In genomic region chr13:99614465-99614885, GRCh38 we compare ENCODE assay signal across 9 cellular contexts. TPM values are rescaled to one million over a fixed set of nuclear protein-coding genes. Genes with fewer than 3 reads are reported as not detected.
DNase-seq lines count a peak whose midpoint lies in the region; ATAC-seq and TF ChIP-seq lines count a peak whose summit lies in the region.
"Had no signal": no experiment of that assay in that cellular context is flagged by ENCODE, and none has a peak within 500 bp of the region (broad histone marks: within the 10 kb centered on the region; RNA-seq: fewer than 3 reads in every experiment).

No MANE protein-coding gene starts in this region.

- no peaks in the 10 kb centered on the region for H3K36me3 ChIP-seq in Panc1 (ENCODE audit: control insufficient read depth, insufficient read depth, low read length)

- peaks cover 7% of the 10 kb centered on the region; the same call in 1 of the 2 replicates for H3K4me1 ChIP-seq in Panc1 (ENCODE audit: control insufficient read depth, insufficient read depth, low read length)

- H3K4me3 ChIP-seq in GM12875 (ENCODE audit: low read depth, low read length) (no peak overlapping the region), Panc1 (ENCODE audit: low read depth in 2 of 2, low read length in 2 of 2) (no peak overlapping the region)
- H3K4me3 ChIP-seq: skin epidermis had no signal

- in situ Hi-C loops in Panc1 (cut with HindIII; ENCODE audit: low pct_unique_long_range_greater_than_20kb, low sequenced_read_pairs): no loop called here

- ATAC-seq in HG02798 (IDR thresholded peaks at IDR 0.05; ENCODE audit: poor library complexity, unreplicated experiment) (peak; percentile 71), Panc1 (peak; percentile 70)
- ATAC-seq in stimulated activated naive CD8-positive, alpha-beta T cell treated with anti-CD3 and anti-CD28 coated beads, Interleukin-15, Interleukin-2, amounts not matched to agents 100 U/mL and 50 U/mL, for 24 hours: peak; percentile 47

- no TSS peak for BruUV-seq in Panc1 (replicated peaks; lab: Mats Ljungman, UMichigan)

- POLR2A ChIA-PET in Panc1 (lab: Charles Lee): no interaction called here

- peak; percentile 28; the same call in 1 of the 2 replicates for TF ChIP-seq CTCF in GM12875 (IDR thresholded peaks at IDR 0.05; ENCODE audit: borderline replicate concordance, insufficient read depth, low read depth, low read length)
- peak; percentile 33; the same call in 1 of the 2 replicates for TF ChIP-seq CTCF in Panc1 (IDR thresholded peaks at IDR 0.05)

- H3K27ac ChIP-seq in Panc1 (ENCODE audit: low read length): no peak overlapping the region
- H3K27ac ChIP-seq: skin epidermis had no signal

- CTCF ChIA-PET in Panc1 (lab: Charles Lee): no interaction called here

- H3K27me3 ChIP-seq in Panc1 (ENCODE audit: control insufficient read depth, insufficient read depth, low read length): no peaks in the 10 kb centered on the region

- no peaks in the 10 kb centered on the region for H3K9me3 ChIP-seq in Panc1 (ENCODE audit: control insufficient read depth, insufficient read depth, low read depth, low read length)

- DNase-seq in 8988T: peak; percentile 41
- DNase-seq in Panc1 (ENCODE audit: low read depth, low spot score): no peak
- peak; percentile 40 to 59 for DNase-seq in dermis microvascular lymphatic vessel endothelial cell (ENCODE audit: low read depth in 2 of 2)
- no peak for DNase-seq in stimulated activated naive CD8-positive, alpha-beta T cell treated with anti-CD3 and anti-CD28 coated beads, Interleukin-15, Interleukin-2, amounts not matched to agents 100 U/mL and 50 U/mL, for 24 hours
- no peak for DNase-seq in DMS153 treated with DMSO at 0.1 percent for 48 hours (lab: John Stamatoyannopoulos, UW; ENCODE audit: unreplicated experiment)
- DNase-seq in AG08395 (ENCODE audit: low spot score): no peak

- intact Hi-C loops in Panc1 (cut with micrococcal nuclease; ENCODE audit: unreplicated experiment): no loop called here

RNA-seq across cellular contexts. Expression of gene CLYBL, which starts 8.0 kb away (rescaled TPM):
- 2.5 TPM for total RNA-seq in Panc1 (2021; ENCODE audit: unreplicated experiment)
- polyA plus RNA-seq in Panc1 (2012; ENCODE audit: insufficient read length): 3.0 TPM
- 1.2 and 1.6 TPM in 2 replicates for total RNA-seq in dermis microvascular lymphatic vessel endothelial cell

Comparison
In these comparisons a context has a peak if more than half of its experiments do, and no peak if none do; other contexts are left out.
1. DNase-seq: peak in 8988T (single experiment) and dermis microvascular lymphatic vessel endothelial cell (2 of 2); none in Panc1 (single experiment), stimulated activated naive CD8-positive, alpha-beta T cell treated with anti-CD3 and anti-CD28 coated beads, Interleukin-15, Interleukin-2, amounts not matched to agents 100 U/mL and 50 U/mL, for 24 hours (single experiment), DMS153 treated with DMSO at 0.1 percent for 48 hours (single experiment) and AG08395 (single experiment).
2. Peak in every context shown above with its lines, with median percentiles within 50 percentile points of each other: ATAC-seq.